17 cellular contexts compared by ENCODE assay signal in genomic region chr4:180953572-180953971, GRCh38.
DNase-seq lines count a peak whose midpoint lies in the region; ATAC-seq and TF ChIP-seq lines count a peak whose summit lies in the region.
"Had no signal": no experiment of that assay in that cellular context is flagged by ENCODE, and none has a peak within 500 bp of the region (broad histone marks: within the 10 kb centered on the region; RNA-seq: fewer than 3 reads in every experiment).

No MANE protein-coding gene starts in this region.

- WGBS in SK-N-SH (ENCODE audit: low lambda C conversion rate): 67% methylated on average over 4 of the region's 4 CpGs

- no peaks in the 10 kb centered on the region for H3K79me2 ChIP-seq in SK-N-SH (ENCODE audit: insufficient read depth)
- H3K79me2 ChIP-seq in OCI-LY7 (ENCODE audit: insufficient read depth, low read depth, low read length): no peaks in the 10 kb centered on the region

- no peak overlapping the region for H3K9ac ChIP-seq in SK-N-SH

- BruUV-seq in OCI-LY7 (replicated peaks; lab: Mats Ljungman, UMichigan): no TSS peak

- POLR2A ChIA-PET in SK-N-SH (lab: Yijun Ruan, JAX) (no interaction called here), OCI-LY7 (lab: Charles Lee) (no interaction called here)

- H2AFZ ChIP-seq in SK-N-SH (ENCODE audit: low read depth) (no peak overlapping the region), OCI-LY7 (ENCODE audit: low read length) (peak overlapping the region; percentile 61; the same call in 1 of the 2 replicates)
- H2AFZ ChIP-seq: PC-9 had no signal

- intact Hi-C loops in OCI-LY7 (cut with micrococcal nuclease; ENCODE audit: unreplicated experiment): no loop called here

- H3K36me3 ChIP-seq in SK-N-SH (replicated peaks in 1 of 2; ENCODE audit: control insufficient read depth in 1 of 2, insufficient read depth in 2 of 2, low read length in 1 of 2) (no peaks in the 10 kb centered on the region), OCI-LY7 (ENCODE audit: insufficient read depth, low read length) (no peaks in the 10 kb centered on the region)
- H3K36me3 ChIP-seq: prostate gland, thoracic aorta had no signal

- H3K4me1 ChIP-seq in SK-N-SH (ENCODE audit: control insufficient read depth in 1 of 2, insufficient read depth in 2 of 2, low read depth in 1 of 2, low read length in 1 of 2): no peaks in the 10 kb centered on the region
- H3K4me1 ChIP-seq in OCI-LY7 (ENCODE audit: insufficient read depth, low read length, poor library complexity, severe bottlenecking): no peaks in the 10 kb centered on the region
- H3K4me1 ChIP-seq: prostate gland had no signal

- TF ChIP-seq EP300 in SK-N-SH (IDR thresholded peaks at IDR 0.05; ENCODE audit: borderline replicate concordance in 1 of 2, low read depth in 1 of 2, low read length in 1 of 2): no peak

- H3K27me3 ChIP-seq in SK-N-SH (ENCODE audit: insufficient read depth): no peaks in the 10 kb centered on the region

- H3K4me2 ChIP-seq in SK-N-SH: no peak overlapping the region
- no peak overlapping the region for H3K4me2 ChIP-seq in OCI-LY7 (ENCODE audit: low read length)
- H3K4me2 ChIP-seq: PC-9 had no signal

- H3K4me3 ChIP-seq in SK-N-SH (ENCODE audit: low read depth in 2 of 2, low read length in 1 of 2) (no peak overlapping the region), OCI-LY7 (ENCODE audit: low read depth, low read length, poor library complexity, severe bottlenecking) (no peak overlapping the region), epithelial cell of proximal tubule (ENCODE audit: low read depth, low read length) (no peak overlapping the region)
- H3K4me3 ChIP-seq: dorsolateral prefrontal cortex, PC-9, prostate gland, thoracic aorta had no signal

- H3F3A ChIP-seq in SK-N-SH (replicated peaks; ENCODE audit: insufficient read depth): no peaks in the 10 kb centered on the region

- TF ChIP-seq CTCF in SK-N-SH (IDR thresholded peaks at IDR 0.05) (peak; percentile 22; the same call in 1 of the 2 replicates), OCI-LY7 (conservative IDR thresholded peaks at IDR 0.05; ENCODE audit: low read length) (peak; percentile 71), epithelial cell of proximal tubule (conservative IDR thresholded peaks at IDR 0.05; ENCODE audit: low read depth, low read length) (peak; percentile 60)

- H3K27ac ChIP-seq in SK-N-SH (ENCODE audit: low read depth in 2 of 2, low read length in 1 of 2) (no peak overlapping the region), OCI-LY7 (ENCODE audit: low read depth, low read length, poor library complexity, severe bottlenecking) (no peak overlapping the region)
- H3K27ac ChIP-seq: dorsolateral prefrontal cortex, PC-9, prostate gland, thoracic aorta had no signal

- DNase-seq in SK-N-SH: no peak
- DNase-seq in OCI-LY7 (ENCODE audit: low spot score): peak; percentile 25
- no peak for DNase-seq in epithelial cell of proximal tubule (ENCODE audit: low read depth)
- no peak for DNase-seq in T-helper 2 cell
- DNase-seq: activated CD4-positive, alpha-beta T cell treated with anti-CD3 and anti-CD28 coated beads for 4 hours; activated T-cell treated with anti-CD3 and anti-CD28 coated beads, Interleukin-2, amount 50 U/mL, for 72 hours; DMS79 treated with DMSO at 0.1 percent for 48 hours; dorsolateral prefrontal cortex; immature natural killer cell; NCI-H2171; PC-9 had no signal

- no peak for TF ChIP-seq RAD21 in SK-N-SH (IDR thresholded peaks at IDR 0.05; ENCODE audit: low read length)

- no peak for ATAC-seq in SK-N-SH treated with all-trans-retinoic acid at 6 μM for 48 hours
- ATAC-seq in HG03196 (IDR thresholded peaks at IDR 0.05; ENCODE audit: unreplicated experiment): no peak
- no peak for ATAC-seq in HG02973 (IDR thresholded peaks at IDR 0.05; ENCODE audit: unreplicated experiment)
- ATAC-seq in GM21423 (IDR thresholded peaks at IDR 0.05; ENCODE audit: unreplicated experiment): no peak
- ATAC-seq: activated T-cell treated with anti-CD3 and anti-CD28 coated beads, Interleukin-2, amount 50 U/mL, for 72 hours had no signal

- CTCF ChIA-PET in SK-N-SH (lab: Yijun Ruan, JAX) (interaction anchor here (1.0 to 1.4 kb wide), 2 partner anchors 15 to 125 kb away, joined by 3 to 8 read pairs; no protein-coding TSS in a partner anchor), OCI-LY7 (lab: Charles Lee; ENCODE audit: unreplicated experiment) (no interaction called here)

- H3K9me3 ChIP-seq in SK-N-SH (peaks cover 6% of the 10 kb centered on the region), OCI-LY7 (ENCODE audit: low read length) (no peaks in the 10 kb centered on the region)
- H3K9me3 ChIP-seq: prostate gland, thoracic aorta had no signal

- H4K20me1 ChIP-seq in SK-N-SH (ENCODE audit: insufficient read depth): no peaks in the 10 kb centered on the region
- H4K20me1 ChIP-seq in OCI-LY7 (ENCODE audit: insufficient read depth, low read length): no peaks in the 10 kb centered on the region

- H3K9me2 ChIP-seq in SK-N-SH: no peaks in the 10 kb centered on the region
- H3K9me2 ChIP-seq in OCI-LY7 (ENCODE audit: insufficient read depth, low read length): no peaks in the 10 kb centered on the region

TF ChIP-seq in SK-N-SH, 30 proteins besides CTCF, POLR2A, EP300 and RAD21 (continues in another document):
- TF ChIP-seq JUND (IDR thresholded peaks at IDR 0.05) (no peak), PBX3 (IDR thresholded peaks at IDR 0.05) (no peak)
- TF ChIP-seq, protein P1, sequence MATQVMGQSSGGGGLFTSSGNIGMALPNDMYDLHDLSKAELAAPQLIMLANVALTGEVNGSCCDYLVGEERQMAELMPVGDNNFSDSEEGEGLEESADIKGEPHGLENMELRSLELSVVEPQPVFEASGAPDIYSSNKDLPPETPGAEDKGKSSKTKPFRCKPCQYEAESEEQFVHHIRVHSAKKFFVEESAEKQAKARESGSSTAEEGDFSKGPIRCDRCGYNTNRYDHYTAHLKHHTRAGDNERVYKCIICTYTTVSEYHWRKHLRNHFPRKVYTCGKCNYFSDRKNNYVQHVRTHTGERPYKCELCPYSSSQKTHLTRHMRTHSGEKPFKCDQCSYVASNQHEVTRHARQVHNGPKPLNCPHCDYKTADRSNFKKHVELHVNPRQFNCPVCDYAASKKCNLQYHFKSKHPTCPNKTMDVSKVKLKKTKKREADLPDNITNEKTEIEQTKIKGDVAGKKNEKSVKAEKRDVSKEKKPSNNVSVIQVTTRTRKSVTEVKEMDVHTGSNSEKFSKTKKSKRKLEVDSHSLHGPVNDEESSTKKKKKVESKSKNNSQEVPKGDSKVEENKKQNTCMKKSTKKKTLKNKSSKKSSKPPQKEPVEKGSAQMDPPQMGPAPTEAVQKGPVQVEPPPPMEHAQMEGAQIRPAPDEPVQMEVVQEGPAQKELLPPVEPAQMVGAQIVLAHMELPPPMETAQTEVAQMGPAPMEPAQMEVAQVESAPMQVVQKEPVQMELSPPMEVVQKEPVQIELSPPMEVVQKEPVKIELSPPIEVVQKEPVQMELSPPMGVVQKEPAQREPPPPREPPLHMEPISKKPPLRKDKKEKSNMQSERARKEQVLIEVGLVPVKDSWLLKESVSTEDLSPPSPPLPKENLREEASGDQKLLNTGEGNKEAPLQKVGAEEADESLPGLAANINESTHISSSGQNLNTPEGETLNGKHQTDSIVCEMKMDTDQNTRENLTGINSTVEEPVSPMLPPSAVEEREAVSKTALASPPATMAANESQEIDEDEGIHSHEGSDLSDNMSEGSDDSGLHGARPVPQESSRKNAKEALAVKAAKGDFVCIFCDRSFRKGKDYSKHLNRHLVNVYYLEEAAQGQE (IDR thresholded peaks at IDR 0.05; ENCODE audit: low read depth, low read length): no peak

TF ChIP-seq in SK-N-SH treated with all-trans-retinoic acid at 6 μM for 48 hours, 23 proteins besides CTCF, POLR2A, EP300 and RAD21:
- TF ChIP-seq ARNTL (CRISPR knock-in tag; IDR thresholded peaks at IDR 0.05; ENCODE audit: borderline replicate concordance, low read depth): no peak
- no peak for TF ChIP-seq CSDC2 (CRISPR knock-in tag; IDR thresholded peaks at IDR 0.05)
- no peak for TF ChIP-seq BACH2 (CRISPR knock-in tag; IDR thresholded peaks at IDR 0.05; ENCODE audit: borderline replicate concordance)
TF ChIP-seq in SK-N-SH treated with all-trans-retinoic acid at 6 μM for 48 hours: peak in this region for 0.
